2 cellular contexts compared by ENCODE assay signal in genomic region chr20:62155428-62156253, GRCh38.
TF ChIP-seq lines count a peak whose summit lies in the region.

No MANE protein-coding gene starts in this region.

TF ChIP-seq in H1, 55 proteins besides CTCF, POLR2A, EP300 and RAD21:
- TF ChIP-seq HDAC2 (IDR thresholded peaks at IDR 0.05; ENCODE audit: borderline replicate concordance in 1 of 2, low read depth in 2 of 2, low read length in 2 of 2) (no peak), EZH2 (IDR thresholded peaks at IDR 0.05; ENCODE audit: low read depth, low read length, severe bottlenecking) (no peak), SRF (IDR thresholded peaks at IDR 0.05; ENCODE audit: low read depth, low read length) (no peak), BACH1 (IDR thresholded peaks at IDR 0.05; ENCODE audit: low read length) (no peak), ATF3 (IDR thresholded peaks at IDR 0.05; ENCODE audit: insufficient read depth, low read depth, low read length) (no peak), SP2 (IDR thresholded peaks at IDR 0.05; ENCODE audit: low read length) (no peak), SIX5 (IDR thresholded peaks at IDR 0.05; ENCODE audit: low read depth, low read length) (no peak)
- TF ChIP-seq, protein P1, sequence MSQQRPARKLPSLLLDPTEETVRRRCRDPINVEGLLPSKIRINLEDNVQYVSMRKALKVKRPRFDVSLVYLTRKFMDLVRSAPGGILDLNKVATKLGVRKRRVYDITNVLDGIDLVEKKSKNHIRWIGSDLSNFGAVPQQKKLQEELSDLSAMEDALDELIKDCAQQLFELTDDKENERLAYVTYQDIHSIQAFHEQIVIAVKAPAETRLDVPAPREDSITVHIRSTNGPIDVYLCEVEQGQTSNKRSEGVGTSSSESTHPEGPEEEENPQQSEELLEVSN (IDR thresholded peaks at IDR 0.05), result 0 out of 2 replicates have a peak, but pooled peaks have one; percentile 5

TF ChIP-seq in SK-N-SH treated with all-trans-retinoic acid at 6 μM for 48 hours, 23 proteins besides CTCF, POLR2A, EP300 and RAD21:
- TF ChIP-seq CSDC2 (CRISPR knock-in tag; IDR thresholded peaks at IDR 0.05) (no peak), ZNF70 (CRISPR knock-in tag; IDR thresholded peaks at IDR 0.05) (no peak), TCF4 (CRISPR knock-in tag; IDR thresholded peaks at IDR 0.05; ENCODE audit: borderline replicate concordance) (no peak)
- TF ChIP-seq, protein P2, sequence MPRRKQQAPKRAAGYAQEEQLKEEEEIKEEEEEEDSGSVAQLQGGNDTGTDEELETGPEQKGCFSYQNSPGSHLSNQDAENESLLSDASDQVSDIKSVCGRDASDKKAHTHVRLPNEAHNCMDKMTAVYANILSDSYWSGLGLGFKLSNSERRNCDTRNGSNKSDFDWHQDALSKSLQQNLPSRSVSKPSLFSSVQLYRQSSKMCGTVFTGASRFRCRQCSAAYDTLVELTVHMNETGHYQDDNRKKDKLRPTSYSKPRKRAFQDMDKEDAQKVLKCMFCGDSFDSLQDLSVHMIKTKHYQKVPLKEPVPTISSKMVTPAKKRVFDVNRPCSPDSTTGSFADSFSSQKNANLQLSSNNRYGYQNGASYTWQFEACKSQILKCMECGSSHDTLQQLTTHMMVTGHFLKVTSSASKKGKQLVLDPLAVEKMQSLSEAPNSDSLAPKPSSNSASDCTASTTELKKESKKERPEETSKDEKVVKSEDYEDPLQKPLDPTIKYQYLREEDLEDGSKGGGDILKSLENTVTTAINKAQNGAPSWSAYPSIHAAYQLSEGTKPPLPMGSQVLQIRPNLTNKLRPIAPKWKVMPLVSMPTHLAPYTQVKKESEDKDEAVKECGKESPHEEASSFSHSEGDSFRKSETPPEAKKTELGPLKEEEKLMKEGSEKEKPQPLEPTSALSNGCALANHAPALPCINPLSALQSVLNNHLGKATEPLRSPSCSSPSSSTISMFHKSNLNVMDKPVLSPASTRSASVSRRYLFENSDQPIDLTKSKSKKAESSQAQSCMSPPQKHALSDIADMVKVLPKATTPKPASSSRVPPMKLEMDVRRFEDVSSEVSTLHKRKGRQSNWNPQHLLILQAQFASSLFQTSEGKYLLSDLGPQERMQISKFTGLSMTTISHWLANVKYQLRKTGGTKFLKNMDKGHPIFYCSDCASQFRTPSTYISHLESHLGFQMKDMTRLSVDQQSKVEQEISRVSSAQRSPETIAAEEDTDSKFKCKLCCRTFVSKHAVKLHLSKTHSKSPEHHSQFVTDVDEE (CRISPR knock-in tag; IDR thresholded peaks at IDR 0.05), result no peak
- TF ChIP-seq, protein P3, sequence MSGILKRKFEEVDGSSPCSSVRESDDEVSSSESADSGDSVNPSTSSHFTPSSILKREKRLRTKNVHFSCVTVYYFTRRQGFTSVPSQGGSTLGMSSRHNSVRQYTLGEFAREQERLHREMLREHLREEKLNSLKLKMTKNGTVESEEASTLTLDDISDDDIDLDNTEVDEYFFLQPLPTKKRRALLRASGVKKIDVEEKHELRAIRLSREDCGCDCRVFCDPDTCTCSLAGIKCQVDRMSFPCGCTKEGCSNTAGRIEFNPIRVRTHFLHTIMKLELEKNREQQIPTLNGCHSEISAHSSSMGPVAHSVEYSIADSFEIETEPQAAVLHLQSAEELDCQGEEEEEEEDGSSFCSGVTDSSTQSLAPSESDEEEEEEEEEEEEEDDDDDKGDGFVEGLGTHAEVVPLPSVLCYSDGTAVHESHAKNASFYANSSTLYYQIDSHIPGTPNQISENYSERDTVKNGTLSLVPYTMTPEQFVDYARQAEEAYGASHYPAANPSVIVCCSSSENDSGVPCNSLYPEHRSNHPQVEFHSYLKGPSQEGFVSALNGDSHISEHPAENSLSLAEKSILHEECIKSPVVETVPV (CRISPR knock-in tag; IDR thresholded peaks at IDR 0.05), result no peak
- TF ChIP-seq, protein P4, sequence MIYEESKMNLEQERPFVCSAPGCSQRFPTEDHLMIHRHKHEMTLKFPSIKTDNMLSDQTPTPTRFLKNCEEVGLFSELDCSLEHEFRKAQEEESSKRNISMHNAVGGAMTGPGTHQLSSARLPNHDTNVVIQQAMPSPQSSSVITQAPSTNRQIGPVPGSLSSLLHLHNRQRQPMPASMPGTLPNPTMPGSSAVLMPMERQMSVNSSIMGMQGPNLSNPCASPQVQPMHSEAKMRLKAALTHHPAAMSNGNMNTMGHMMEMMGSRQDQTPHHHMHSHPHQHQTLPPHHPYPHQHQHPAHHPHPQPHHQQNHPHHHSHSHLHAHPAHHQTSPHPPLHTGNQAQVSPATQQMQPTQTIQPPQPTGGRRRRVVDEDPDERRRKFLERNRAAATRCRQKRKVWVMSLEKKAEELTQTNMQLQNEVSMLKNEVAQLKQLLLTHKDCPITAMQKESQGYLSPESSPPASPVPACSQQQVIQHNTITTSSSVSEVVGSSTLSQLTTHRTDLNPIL (CRISPR knock-in tag; IDR thresholded peaks at IDR 0.05; ENCODE audit: low read depth), result no peak
